In the genomic region with DNA sequence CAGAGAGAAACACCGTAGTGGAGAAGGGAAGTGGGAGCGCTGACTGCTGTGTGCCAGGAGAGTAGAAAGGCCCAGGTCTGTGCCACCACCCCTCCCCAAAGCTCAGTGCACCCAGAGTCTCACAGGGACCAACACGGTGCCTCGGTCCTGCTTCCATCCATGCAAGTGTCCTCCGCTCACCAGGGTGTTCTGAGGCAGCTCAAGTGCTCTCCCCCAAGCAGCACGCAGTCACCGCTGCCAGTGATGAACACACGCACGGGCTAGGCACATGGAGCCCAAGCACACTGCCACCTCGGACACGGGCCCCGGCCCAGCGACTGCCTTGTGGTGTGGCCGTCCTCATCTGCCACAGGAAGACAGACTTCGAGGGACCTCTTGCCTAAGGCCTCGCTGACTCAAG, we compare ENCODE assay signal across 22 cellular contexts. TPM values are rescaled to one million over a fixed set of nuclear protein-coding genes. Genes with fewer than 3 reads are reported as not detected.
A peak's percentile ranks its signal among the peaks of the same experiment; 100 is the strongest.
DNase-seq lines count a peak whose midpoint lies in the region; ATAC-seq, FAIRE-seq and TF ChIP-seq lines count a peak whose summit lies in the region.
"Had no signal": no experiment of that assay in that cellular context is flagged by ENCODE, and none has a peak within 500 bp of the region (broad histone marks: within the 10 kb centered on the region; RNA-seq: fewer than 3 reads in every experiment).

No MANE protein-coding gene starts in this region.

- no peak for TF ChIP-seq CTCF in activated CD8-positive, alpha-beta T cell treated with anti-CD3 and anti-CD28 coated beads for 36 hours (IDR thresholded peaks at IDR 0.05)
- no peak for TF ChIP-seq CTCF in nephron progenitor cell (IDR thresholded peaks at IDR 0.05)
- TF ChIP-seq CTCF in D721Med (IDR thresholded peaks at IDR 0.05; ENCODE audit: insufficient read depth, missing control alignments) = no peak

- CTCF ChIA-PET in activated CD8-positive, alpha-beta T cell treated with anti-CD3 and anti-CD28 coated beads for 36 hours (lab: Charles Lee) = interaction anchor here (0.6 to 10.6 kb wide), 4 partner anchors 7 to 361 kb away, joined by 4 to 115 read pairs (median 11); partner anchors contain the start of gene POP4

- no peak for FAIRE-seq in D721Med (lab: Jason Lieb, UNC)
- FAIRE-seq: HTR-8/SVneo had no signal

- intact Hi-C loops in activated CD8-positive, alpha-beta T cell treated with anti-CD3 and anti-CD28 coated beads for 36 hours (cut with micrococcal nuclease) = no loop called here

- no peak overlapping the region for H3K4me3 Mint-ChIP-seq in activated naive CD8-positive, alpha-beta T cell treated with anti-CD3 and anti-CD28 coated beads, Interleukin-2, amount 10 ng/mL, durations not matched to agents 7 days and 5 days
- H3K4me3 Mint-ChIP-seq in activated naive CD8-positive, alpha-beta T cell treated with anti-CD3 and anti-CD28 coated beads for 36 hours = no peak overlapping the region
- no peak overlapping the region for H3K4me3 Mint-ChIP-seq in activated CD8-positive, alpha-beta T cell treated with anti-CD3 and anti-CD28 coated beads for 36 hours
- no peak overlapping the region for H3K4me3 Mint-ChIP-seq in nephron progenitor cell
- H3K4me3 Mint-ChIP-seq: B cell; CD4-positive, CD25-positive, alpha-beta regulatory T cell had no signal

- H3K36me3 Mint-ChIP-seq in activated naive CD8-positive, alpha-beta T cell treated with anti-CD3 and anti-CD28 coated beads, Interleukin-2, amount 10 ng/mL, durations not matched to agents 7 days and 5 days = peaks cover 21% of the 10 kb centered on the region
- peaks cover 12% of the 10 kb centered on the region for H3K36me3 Mint-ChIP-seq in activated naive CD8-positive, alpha-beta T cell treated with anti-CD3 and anti-CD28 coated beads for 36 hours
- peaks cover 33% of the 10 kb centered on the region for H3K36me3 Mint-ChIP-seq in activated CD8-positive, alpha-beta T cell treated with anti-CD3 and anti-CD28 coated beads for 36 hours (ENCODE audit: low read depth)
- H3K36me3 Mint-ChIP-seq in nephron progenitor cell (ENCODE audit: low read depth) = peaks cover 30% of the 10 kb centered on the region

- no peak for TF ChIP-seq POLR2A in erythroblast (IDR thresholded peaks at IDR 0.05; ENCODE audit: low read length)

- no peaks in the 10 kb centered on the region for H3K9me3 Mint-ChIP-seq in activated naive CD8-positive, alpha-beta T cell treated with anti-CD3 and anti-CD28 coated beads, Interleukin-2, amount 10 ng/mL, durations not matched to agents 7 days and 5 days
- no peaks in the 10 kb centered on the region for H3K9me3 Mint-ChIP-seq in activated naive CD8-positive, alpha-beta T cell treated with anti-CD3 and anti-CD28 coated beads for 36 hours
- H3K9me3 Mint-ChIP-seq in activated CD8-positive, alpha-beta T cell treated with anti-CD3 and anti-CD28 coated beads for 36 hours = no peaks in the 10 kb centered on the region
- H3K9me3 Mint-ChIP-seq in nephron progenitor cell = no peaks in the 10 kb centered on the region
- H3K9me3 Mint-ChIP-seq: CD4-positive, CD25-positive, alpha-beta regulatory T cell; IgD-negative memory B cell had no signal

- H3K27me3 Mint-ChIP-seq in activated naive CD8-positive, alpha-beta T cell treated with anti-CD3 and anti-CD28 coated beads, Interleukin-2, amount 10 ng/mL, durations not matched to agents 7 days and 5 days = no peaks in the 10 kb centered on the region
- H3K27me3 Mint-ChIP-seq in activated naive CD8-positive, alpha-beta T cell treated with anti-CD3 and anti-CD28 coated beads for 36 hours = no peaks in the 10 kb centered on the region
- H3K27me3 Mint-ChIP-seq in activated CD8-positive, alpha-beta T cell treated with anti-CD3 and anti-CD28 coated beads for 36 hours = no peaks in the 10 kb centered on the region
- H3K27me3 Mint-ChIP-seq in nephron progenitor cell (ENCODE audit: low read depth, poor library complexity) = peaks cover 5% of the 10 kb centered on the region
- H3K27me3 Mint-ChIP-seq: CD4-positive, CD25-positive, alpha-beta regulatory T cell had no signal

- peaks cover 18% of the 10 kb centered on the region for H3K4me1 Mint-ChIP-seq in activated naive CD8-positive, alpha-beta T cell treated with anti-CD3 and anti-CD28 coated beads, Interleukin-2, amount 10 ng/mL, durations not matched to agents 7 days and 5 days
- H3K4me1 Mint-ChIP-seq in activated naive CD8-positive, alpha-beta T cell treated with anti-CD3 and anti-CD28 coated beads for 36 hours = peaks cover 22% of the 10 kb centered on the region
- H3K4me1 Mint-ChIP-seq in activated CD8-positive, alpha-beta T cell treated with anti-CD3 and anti-CD28 coated beads for 36 hours (ENCODE audit: low read depth) = peaks cover 18% of the 10 kb centered on the region
- peaks cover 41% of the 10 kb centered on the region for H3K4me1 Mint-ChIP-seq in nephron progenitor cell

- POLR2A ChIA-PET in activated naive CD8-positive, alpha-beta T cell treated with anti-CD3 and anti-CD28 coated beads, Interleukin-2, amount 10 ng/mL, durations not matched to agents 7 days and 5 days (lab: Charles Lee) = interaction anchor here (0.7 to 3.0 kb wide), 2 partner anchors 11 to 68 kb away, joined by 5 to 15 read pairs; partner anchors contain the start of gene POP4
- POLR2A ChIA-PET in activated CD8-positive, alpha-beta T cell treated with anti-CD3 and anti-CD28 coated beads for 36 hours (lab: Charles Lee) = no interaction called here

- ATAC-seq in activated naive CD8-positive, alpha-beta T cell treated with anti-CD3 and anti-CD28 coated beads, Interleukin-2, amount 10 ng/mL, durations not matched to agents 7 days and 5 days (ENCODE audit: low read depth) = no peak
- no peak for ATAC-seq in activated CD8-positive, alpha-beta T cell treated with anti-CD3 and anti-CD28 coated beads for 36 hours
- ATAC-seq: HCT116 had no signal

- DNase-seq in activated naive CD8-positive, alpha-beta T cell treated with anti-CD3 and anti-CD28 coated beads, Interleukin-2, amount 10 ng/mL, durations not matched to agents 7 days and 5 days = no peak
- no peak for DNase-seq in activated naive CD8-positive, alpha-beta T cell treated with anti-CD3 and anti-CD28 coated beads for 36 hours
- no peak for DNase-seq in activated CD8-positive, alpha-beta T cell treated with anti-CD3 and anti-CD28 coated beads for 36 hours
- DNase-seq in nephron progenitor cell = no peak
- DNase-seq in erythroblast (lab: John Stamatoyannopoulos, UW) = no peak
- no peak for DNase-seq in D721Med (ENCODE audit: insufficient read length, low spot score)
- no peak for DNase-seq in NCI-H2107 (lab: John Stamatoyannopoulos, UW)
- DNase-seq: CD4-positive, CD25-positive, alpha-beta regulatory T cell; DMS79; GOT3; Karpas-422; NCI-H1048; NCI-H1417 treated with DMSO at 0.1 percent for 48 hours; NCI-H187; NCI-H748 treated with DMSO at 0.1 percent for 48 hours; PC-9; RPMI8226; SHP77 had no signal

- peak overlapping the region; percentile 70 for H3K27ac Mint-ChIP-seq in activated naive CD8-positive, alpha-beta T cell treated with anti-CD3 and anti-CD28 coated beads, Interleukin-2, amount 10 ng/mL, durations not matched to agents 7 days and 5 days
- no peak overlapping the region for H3K27ac Mint-ChIP-seq in activated naive CD8-positive, alpha-beta T cell treated with anti-CD3 and anti-CD28 coated beads for 36 hours
- H3K27ac Mint-ChIP-seq in activated CD8-positive, alpha-beta T cell treated with anti-CD3 and anti-CD28 coated beads for 36 hours = peak overlapping the region; percentile 13
- peak overlapping the region; percentile 61 for H3K27ac Mint-ChIP-seq in nephron progenitor cell
- H3K27ac Mint-ChIP-seq: B cell had no signal

RNA-seq across cellular contexts. Expression of gene POP4, which starts 10.5 kb away (rescaled TPM):
- total RNA-seq in activated naive CD8-positive, alpha-beta T cell treated with anti-CD3 and anti-CD28 coated beads, Interleukin-2, amount 10 ng/mL, durations not matched to agents 7 days and 5 days = 10 to 100 TPM; 79.9 to 80.3 TPM
- total RNA-seq in activated naive CD8-positive, alpha-beta T cell treated with anti-CD3 and anti-CD28 coated beads for 36 hours = 100 to 1,000 TPM; 134 to 137 TPM
- 10 to 100 TPM; 84.7 to 89.5 TPM for total RNA-seq in activated CD8-positive, alpha-beta T cell treated with anti-CD3 and anti-CD28 coated beads for 36 hours

RNA-seq across cellular contexts. Expression of gene PLEKHF1, which starts 48.7 kb away (rescaled TPM):
- 10 to 100 TPM; 33.3 to 35.9 TPM for total RNA-seq in activated naive CD8-positive, alpha-beta T cell treated with anti-CD3 and anti-CD28 coated beads, Interleukin-2, amount 10 ng/mL, durations not matched to agents 7 days and 5 days
- 10 to 100 TPM; 21.7 to 22.2 TPM for total RNA-seq in activated naive CD8-positive, alpha-beta T cell treated with anti-CD3 and anti-CD28 coated beads for 36 hours
- 10 to 100 TPM; 30.4 to 31.7 TPM for total RNA-seq in activated CD8-positive, alpha-beta T cell treated with anti-CD3 and anti-CD28 coated beads for 36 hours
